27 cellular contexts compared by ENCODE assay signal in genomic region chr9:134298000-134298399, GRCh38.
"Had no signal": no experiment of that assay in that cellular context is flagged by ENCODE, and none has a peak within 500 bp of the region (broad histone marks: within the 10 kb centered on the region; RNA-seq: fewer than 3 reads in every experiment).

No MANE protein-coding gene starts in this region.

- H3K79me2 ChIP-seq: parathyroid adenoma had no signal

- H3K9me3 ChIP-seq: neutrophil, ovary, psoas muscle, right lobe of liver, sigmoid colon, suprapubic skin, testis, tibial artery, transverse colon, upper lobe of right lung, uterus had no signal

- H3K27ac ChIP-seq: neural progenitor cell, neutrophil, ovary, parathyroid adenoma, psoas muscle, right lobe of liver, sigmoid colon, suprapubic skin, testis, tibial artery, transverse colon, upper lobe of right lung, uterus had no signal

- ATAC-seq: naive thymus-derived CD4-positive, alpha-beta T cell; natural killer cell; psoas muscle; right cardiac atrium; right lobe of liver; stimulated activated effector memory CD8-positive, alpha-beta T cell treated with anti-CD3 and anti-CD28 coated beads, Interleukin-12 subunit alpha, Interleukin-12 subunit beta, amount 100 ng/mL, for 72 hours; stimulated activated naive CD8-positive, alpha-beta T cell treated with anti-CD3 and anti-CD28 coated beads, Interleukin-15, amount 100 ng/mL, for 72 hours; stimulated activated naive CD8-positive, alpha-beta T cell treated with anti-CD3 and anti-CD28 coated beads, Interleukin-15, Interleukin-2, amounts not matched to agents 100 U/mL and 50 U/mL, for 24 hours; upper lobe of right lung had no signal

- H3K9ac ChIP-seq: neural progenitor cell, parathyroid adenoma had no signal

- H3K4me2 ChIP-seq: neural progenitor cell had no signal

- H3K4me1 ChIP-seq: psoas muscle, right lobe of liver had no signal

- H2AFZ ChIP-seq: neural progenitor cell, parathyroid adenoma had no signal

- H3K4me3 ChIP-seq: neural progenitor cell, ovary, psoas muscle, right lobe of liver, sigmoid colon, suprapubic skin, testis, tibial artery, transverse colon, upper lobe of right lung, uterus had no signal

- H3K36me3 ChIP-seq: neural progenitor cell, neutrophil, ovary, right lobe of liver, sigmoid colon, suprapubic skin, tibial artery, transverse colon, upper lobe of right lung, uterus had no signal

- FAIRE-seq: small intestine had no signal

- H3K27me3 ChIP-seq: neural progenitor cell, ovary, right lobe of liver, sigmoid colon, suprapubic skin, testis, upper lobe of right lung, uterus had no signal

- DNase-seq: naive thymus-derived CD4-positive, alpha-beta T cell; natural killer cell; nucleus accumbens; sigmoid colon; small intestine; stimulated activated CD4-positive, alpha-beta T cell treated with anti-CD3 and anti-CD28 coated beads, Interleukin-15, amount 100 ng/mL, for 24 hours; stimulated activated CD4-positive, alpha-beta T cell treated with anti-CD3 and anti-CD28 coated beads, Interleukin-2, amount 100 ng/mL, for 24 hours; stimulated activated CD4-positive, alpha-beta T cell treated with anti-CD3 and anti-CD28 coated beads, Interleukin-2, amount 100 ng/mL, for 48 hours; stimulated activated CD4-positive, alpha-beta T cell treated with anti-CD3 and anti-CD28 coated beads, Interleukin-4, amount 100 ng/mL, for 24 hours; stimulated activated naive CD4-positive, alpha-beta T cell; stimulated activated naive CD8-positive, alpha-beta T cell treated with anti-CD3 and anti-CD28 coated beads, Interleukin-15, amount 100 ng/mL, for 72 hours; stimulated activated naive CD8-positive, alpha-beta T cell treated with anti-CD3 and anti-CD28 coated beads, Interleukin-15, Interleukin-2, amounts not matched to agents 100 U/mL and 50 U/mL, for 24 hours; substantia nigra; testis; tibial artery; transverse colon; upper lobe of right lung; uterus had no signal
